In the genomic region with DNA sequence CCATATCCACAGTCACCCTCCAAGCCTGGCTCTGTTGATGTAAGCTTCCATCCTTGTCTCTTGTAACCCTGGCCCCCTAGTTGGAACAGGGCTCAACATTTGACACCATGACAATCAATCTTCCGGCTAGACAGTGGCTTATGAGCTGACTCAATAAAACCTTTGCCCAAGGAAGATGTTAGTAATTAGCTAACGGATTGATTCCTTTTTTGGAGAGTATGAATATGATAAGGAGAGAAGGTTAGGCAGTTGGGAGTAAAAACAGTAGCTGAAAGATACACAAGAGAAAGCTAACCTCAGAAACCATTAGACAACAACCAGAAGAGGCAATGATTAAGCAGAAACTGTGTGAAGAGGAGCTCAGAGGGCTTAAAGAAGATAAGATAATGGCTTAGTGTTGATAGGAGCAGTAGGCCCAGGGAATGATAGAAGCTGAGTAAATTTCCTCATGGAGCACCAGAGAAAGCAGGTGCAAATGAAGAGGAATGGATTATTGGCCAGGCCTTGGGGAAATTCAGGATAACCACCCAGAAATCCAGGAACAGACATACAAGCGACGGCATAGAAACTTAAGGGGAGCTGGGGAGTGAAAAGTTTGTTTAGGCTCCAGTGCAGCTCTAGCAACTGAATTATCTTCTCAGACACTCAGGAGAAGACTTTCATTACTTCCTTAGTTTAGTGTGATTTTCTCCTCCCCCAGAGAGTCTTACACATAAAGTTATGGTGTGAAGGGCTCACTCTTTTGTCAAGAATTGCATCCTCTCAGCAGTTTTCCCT, we compare ENCODE assay signal across 17 cellular contexts.
"Had no signal": no experiment of that assay in that cellular context is flagged by ENCODE, and none has a peak within 500 bp of the region (broad histone marks: within the 10 kb centered on the region; RNA-seq: fewer than 3 reads in every experiment).

No MANE protein-coding gene starts in this region.

- H3K9me3 ChIP-seq: esophagus muscularis mucosa, tibial artery, uterus had no signal

- H3K4me1 ChIP-seq: esophagus muscularis mucosa, tibial artery, uterus had no signal

- H3K36me3 ChIP-seq: esophagus muscularis mucosa, tibial artery, uterus had no signal

- H3K27ac ChIP-seq: esophagus muscularis mucosa, tibial artery, uterus had no signal

- H3K27me3 ChIP-seq: uterus had no signal

- DNase-seq: activated CD4-positive, alpha-beta T cell treated with anti-CD3 and anti-CD28 coated beads, Interleukin-2, amount 10 ng/mL, durations not matched to agents 24 days and 14 days; activated CD8-positive, alpha-beta memory T cell treated with anti-CD3 and anti-CD28 coated beads, Interleukin-2, amount 50 U/mL, for 4 hours; activated CD8-positive, alpha-beta T cell treated with anti-CD3 and anti-CD28 coated beads, Interleukin-2, amount 10 ng/mL, durations not matched to agents 7 days and 5 days; activated naive CD4-positive, alpha-beta T cell treated with anti-CD3 and anti-CD28 coated beads for 36 hours; activated T-cell treated with anti-CD3 and anti-CD28 coated beads, Interleukin-2, amount 50 U/mL, for 4 hours; effector CD4-positive, alpha-beta T cell; mesenchymal stem cell; natural killer cell; occipital lobe; posterior cingulate gyrus; stimulated activated CD4-positive, alpha-beta T cell treated with anti-CD3 and anti-CD28 coated beads, Interleukin-2, amount 100 ng/mL, for 24 hours; stimulated activated naive CD4-positive, alpha-beta T cell treated with Interleukin-2 at 50 U/mL for 16 hours; SW 1271; tibial artery; uterus had no signal

- FAIRE-seq: TTC549 had no signal

- H3K4me3 ChIP-seq: esophagus muscularis mucosa, tibial artery, uterus had no signal
